ENCODE assay signal across 16 cellular contexts in the genomic region with DNA sequence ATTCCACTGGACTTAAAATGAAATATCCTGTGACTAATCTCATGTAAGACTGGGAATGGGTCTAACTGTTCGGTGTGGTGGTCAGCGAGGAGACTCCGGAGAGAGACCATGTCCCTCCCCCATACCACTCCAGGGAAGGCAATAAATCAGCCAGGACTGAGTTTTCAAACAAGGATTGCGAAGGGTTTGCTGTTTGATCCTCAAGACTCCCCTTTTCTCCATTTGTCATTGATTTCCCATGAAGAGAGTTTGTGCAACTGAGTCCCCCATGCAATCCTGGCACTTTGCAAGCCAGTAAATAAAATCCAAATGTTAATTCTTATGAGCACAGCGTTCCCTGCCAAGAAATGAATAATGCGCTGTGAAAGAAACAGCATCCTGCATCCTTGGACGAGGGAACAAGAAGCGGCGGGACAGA.
"Had no signal": no experiment of that assay in that cellular context is flagged by ENCODE, and none has a peak within 500 bp of the region (broad histone marks: within the 10 kb centered on the region; RNA-seq: fewer than 3 reads in every experiment).

No MANE protein-coding gene starts in this region.

- H3K27me3 Mint-ChIP-seq: activated CD4-positive, alpha-beta T cell treated with anti-CD3 and anti-CD28 coated beads, Interleukin-2, amount 10 ng/mL, durations not matched to agents 7 days and 5 days had no signal

- DNase-seq: activated CD4-positive, alpha-beta T cell treated with anti-CD3 and anti-CD28 coated beads, Interleukin-2, amount 10 ng/mL, durations not matched to agents 7 days and 5 days; activated CD4-positive, CD25-positive, alpha-beta regulatory T cell; activated CD8-positive, alpha-beta memory T cell treated with anti-CD3 and anti-CD28 coated beads for 24 hours; activated naive CD4-positive, alpha-beta T cell treated with anti-CD3 and anti-CD28 coated beads, Interleukin-2, amount 50 U/mL, for 16 hours; amygdala; foreskin melanocyte; lower lobe of right lung; naive B cell; posterior cingulate gyrus; right lobe of liver; stimulated activated naive CD8-positive, alpha-beta T cell treated with anti-CD3 and anti-CD28 coated beads, Interleukin-15, amount 100 ng/mL, for 72 hours; T-helper 17 cell had no signal

- ATAC-seq: esophagus mucosa; stimulated activated naive CD8-positive, alpha-beta T cell treated with anti-CD3 and anti-CD28 coated beads, Interleukin-15, amount 100 ng/mL, for 72 hours; T-helper 17 cell had no signal

- H3K36me3 Mint-ChIP-seq: naive B cell had no signal

- H3K27ac ChIP-seq: neutrophil, right lobe of liver, tibial artery, vagina had no signal

- H3K27ac Mint-ChIP-seq: activated CD4-positive, alpha-beta T cell treated with anti-CD3 and anti-CD28 coated beads, Interleukin-2, amount 10 ng/mL, durations not matched to agents 7 days and 5 days; naive B cell; stimulated activated naive CD8-positive, alpha-beta T cell treated with anti-CD3 and anti-CD28 coated beads, Interleukin-15, amount 100 ng/mL, for 72 hours; T-helper 17 cell had no signal

- H3K36me3 ChIP-seq: lower lobe of right lung, neutrophil, right lobe of liver, tibial artery, vagina had no signal

- H3K4me1 ChIP-seq: right lobe of liver, tibial artery had no signal

- H3K27me3 ChIP-seq: neutrophil, right lobe of liver, tibial artery, vagina had no signal

- H3K9me3 ChIP-seq: neutrophil, right lobe of liver, vagina had no signal

- H3K4me1 Mint-ChIP-seq: activated CD4-positive, alpha-beta T cell treated with anti-CD3 and anti-CD28 coated beads, Interleukin-2, amount 10 ng/mL, durations not matched to agents 7 days and 5 days; naive B cell; stimulated activated naive CD8-positive, alpha-beta T cell treated with anti-CD3 and anti-CD28 coated beads, Interleukin-15, amount 100 ng/mL, for 72 hours; T-helper 17 cell had no signal

- H3K4me3 ChIP-seq: lower lobe of right lung, right lobe of liver, tibial artery, vagina had no signal

- H3K4me3 Mint-ChIP-seq: activated CD4-positive, alpha-beta T cell treated with anti-CD3 and anti-CD28 coated beads, Interleukin-2, amount 10 ng/mL, durations not matched to agents 7 days and 5 days; naive B cell; stimulated activated naive CD8-positive, alpha-beta T cell treated with anti-CD3 and anti-CD28 coated beads, Interleukin-15, amount 100 ng/mL, for 72 hours; T-helper 17 cell had no signal
